8 cellular contexts compared by ENCODE assay signal in the genomic region with DNA sequence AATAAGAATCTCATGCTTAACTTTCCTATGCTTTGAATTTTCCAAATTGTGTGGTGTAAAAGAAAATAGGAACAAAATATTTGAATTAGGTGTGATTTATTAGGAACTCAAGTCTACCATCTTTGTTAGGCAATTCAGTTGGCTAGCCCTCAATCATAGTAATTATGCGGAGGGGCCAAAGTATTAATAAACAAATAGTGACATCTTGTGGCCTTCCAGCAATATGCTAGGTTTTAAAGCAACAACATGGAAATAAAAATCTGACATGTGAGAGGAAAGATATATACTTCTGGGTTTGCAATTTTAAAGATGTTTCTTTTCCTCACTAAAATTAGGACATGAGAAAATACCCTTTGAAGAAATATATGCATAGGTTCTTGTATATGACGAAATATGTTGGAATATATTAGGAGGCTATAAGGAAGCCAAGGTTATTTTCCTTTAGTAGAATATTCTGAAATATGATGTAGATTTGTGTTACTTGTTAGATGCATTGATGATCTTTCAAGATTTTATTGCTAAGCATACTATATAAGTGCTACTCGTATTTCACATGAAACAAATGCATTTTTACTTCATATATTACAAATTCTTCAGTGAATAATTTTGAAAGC.
DNase-seq lines count a peak whose midpoint lies in the region; ATAC-seq and TF ChIP-seq lines count a peak whose summit lies in the region.

No MANE protein-coding gene starts in this region.

- no peak for ATAC-seq in HG02642 (IDR thresholded peaks at IDR 0.05; ENCODE audit: poor library complexity, unreplicated experiment)

- TF ChIP-seq CTCF in 22Rv1 (IDR thresholded peaks at IDR 0.05) (peak; percentile 84), GM13977 (IDR thresholded peaks at IDR 0.05; ENCODE audit: extremely low read depth, insufficient read depth, missing control alignments) (peak; percentile 52), WI38 (IDR thresholded peaks at IDR 0.05; ENCODE audit: low read depth, low read length) (peak; percentile 24; the same call in 1 of the 2 replicates), thyroid gland (IDR thresholded peaks at IDR 0.05) (peak in 3 of 6 experiments; percentile 44 to 60 (median 50))

- no peaks in the 10 kb centered on the region for H3K36me3 ChIP-seq in thyroid gland

- no peaks in the 10 kb centered on the region for H3K9me3 ChIP-seq in thyroid gland

- no peaks in the 10 kb centered on the region for H3K27me3 ChIP-seq in thyroid gland

- H3K4me3 ChIP-seq in WI38 (ENCODE audit: low read depth, low read length) (no peak overlapping the region), thyroid gland (replicated peaks in 1 of 3) (no peak overlapping the region)

- intact Hi-C loops in thyroid gland (cut with DNase I), result no loop called here

- WGBS in thyroid gland, 2 donors, result 37 to 46% methylated on average over 3 of the region's 3 CpGs

- in situ Hi-C loops in GM13977 (cut with MboI; ENCODE audit: low pct_unique_long_range_greater_than_20kb, low sequenced_read_pairs, unreplicated experiment), result loop anchor here (10.0 kb wide), 1 partner anchor 248 kb away; no protein-coding TSS in a partner anchor

- no peaks in the 10 kb centered on the region for H3K4me1 ChIP-seq in thyroid gland

- H3K27ac ChIP-seq in 22Rv1, result no peak overlapping the region
- H3K27ac ChIP-seq in thyroid gland, result no peak overlapping the region

- DNase-seq in GM13977 (ENCODE audit: low spot score) (peak; percentile 26), NCI-H2029 (lab: John Stamatoyannopoulos, UW) (peak; percentile 18), iris pigment epithelial cell (ENCODE audit: low read depth) (peak; percentile 68), thyroid gland (no peak)
- DNase-seq in stimulated activated naive CD4-positive, alpha-beta T cell (lab: John Stamatoyannopoulos, UW), result no peak

- TF ChIP-seq POLR2A in thyroid gland (IDR thresholded peaks at IDR 0.05), result no peak

Comparison
In these comparisons a context has a peak if more than half of its experiments do, and no peak if none do; other contexts are left out.
1. DNase-seq: peak in GM13977 (single experiment), NCI-H2029 (single experiment) and iris pigment epithelial cell (single experiment); none in thyroid gland (0 of 2) and stimulated activated naive CD4-positive, alpha-beta T cell (0 of 6).